In the genomic region with DNA sequence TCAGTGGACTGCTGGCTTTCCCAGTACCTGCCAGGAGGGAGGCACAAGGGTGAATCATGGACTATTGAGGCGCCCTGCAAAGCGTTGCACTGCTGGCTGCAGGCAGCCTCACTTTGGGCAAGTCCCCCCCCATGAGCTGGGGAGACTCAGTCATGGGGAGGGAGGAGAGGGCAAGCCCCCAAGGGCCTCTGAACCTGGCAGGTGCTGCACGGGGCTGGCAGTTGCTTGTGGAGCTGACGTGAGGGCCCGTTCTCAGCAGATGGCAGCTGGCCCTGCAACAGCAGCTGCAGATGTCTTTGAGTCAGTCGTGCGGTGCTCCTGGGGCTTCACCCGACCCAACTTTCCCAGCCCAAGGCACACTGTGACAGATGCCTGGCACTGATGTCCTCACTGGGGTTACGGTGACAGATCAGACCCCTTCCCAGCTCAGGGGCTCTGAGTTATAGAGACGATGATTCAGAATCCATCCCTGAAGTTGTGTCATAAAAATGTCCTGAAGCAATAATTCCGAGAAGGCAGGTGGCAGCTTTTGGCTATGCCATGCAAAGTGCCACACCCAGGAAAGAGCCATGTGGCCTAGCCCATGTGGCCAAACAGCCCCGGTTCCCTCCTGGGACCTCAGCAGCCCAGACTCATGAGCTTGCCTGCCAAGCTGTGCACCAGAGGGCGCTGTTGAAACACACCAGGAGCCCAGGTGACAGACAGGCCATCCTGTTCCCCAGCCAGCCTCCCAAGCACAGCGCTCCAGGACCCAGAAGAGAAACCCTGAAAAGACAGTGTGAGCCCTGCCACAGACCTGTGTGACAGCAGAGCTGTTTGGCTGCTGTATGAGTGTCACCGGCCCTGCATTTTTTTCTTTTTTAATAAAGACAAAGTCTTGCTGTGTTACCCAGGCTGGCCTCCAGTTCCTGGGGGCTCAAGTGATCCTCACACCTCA, we compare ENCODE assay signal across 1 cellular context.
A peak's percentile ranks its signal among the peaks of the same experiment; 100 is the strongest.
TF ChIP-seq lines count a peak whose summit lies in the region.

No MANE protein-coding gene starts in this region.

TF ChIP-seq in K562, 482 proteins besides CTCF, POLR2A, EP300 and RAD21 (continued from another document and continues in another):
- TF ChIP-seq, protein P1, sequence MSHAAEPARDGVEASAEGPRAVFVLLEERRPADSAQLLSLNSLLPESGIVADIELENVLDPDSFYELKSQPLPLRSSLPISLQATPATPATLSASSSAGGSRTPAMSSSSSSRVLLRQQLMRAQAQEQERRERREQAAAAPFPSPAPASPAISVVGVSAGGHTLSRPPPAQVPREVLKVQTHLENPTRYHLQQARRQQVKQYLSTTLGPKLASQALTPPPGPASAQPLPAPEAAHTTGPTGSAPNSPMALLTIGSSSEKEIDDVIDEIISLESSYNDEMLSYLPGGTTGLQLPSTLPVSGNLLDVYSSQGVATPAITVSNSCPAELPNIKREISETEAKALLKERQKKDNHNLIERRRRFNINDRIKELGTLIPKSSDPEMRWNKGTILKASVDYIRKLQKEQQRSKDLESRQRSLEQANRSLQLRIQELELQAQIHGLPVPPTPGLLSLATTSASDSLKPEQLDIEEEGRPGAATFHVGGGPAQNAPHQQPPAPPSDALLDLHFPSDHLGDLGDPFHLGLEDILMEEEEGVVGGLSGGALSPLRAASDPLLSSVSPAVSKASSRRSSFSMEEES (CRISPR knock-in tag; IDR thresholded peaks at IDR 0.05), result no peak
- no peak for TF ChIP-seq BCL6 (CRISPR knock-in tag; IDR thresholded peaks at IDR 0.05)
- TF ChIP-seq FOSL1 (tag; conservative IDR thresholded peaks at IDR 0.05), result no peak
- TF ChIP-seq, protein P2, sequence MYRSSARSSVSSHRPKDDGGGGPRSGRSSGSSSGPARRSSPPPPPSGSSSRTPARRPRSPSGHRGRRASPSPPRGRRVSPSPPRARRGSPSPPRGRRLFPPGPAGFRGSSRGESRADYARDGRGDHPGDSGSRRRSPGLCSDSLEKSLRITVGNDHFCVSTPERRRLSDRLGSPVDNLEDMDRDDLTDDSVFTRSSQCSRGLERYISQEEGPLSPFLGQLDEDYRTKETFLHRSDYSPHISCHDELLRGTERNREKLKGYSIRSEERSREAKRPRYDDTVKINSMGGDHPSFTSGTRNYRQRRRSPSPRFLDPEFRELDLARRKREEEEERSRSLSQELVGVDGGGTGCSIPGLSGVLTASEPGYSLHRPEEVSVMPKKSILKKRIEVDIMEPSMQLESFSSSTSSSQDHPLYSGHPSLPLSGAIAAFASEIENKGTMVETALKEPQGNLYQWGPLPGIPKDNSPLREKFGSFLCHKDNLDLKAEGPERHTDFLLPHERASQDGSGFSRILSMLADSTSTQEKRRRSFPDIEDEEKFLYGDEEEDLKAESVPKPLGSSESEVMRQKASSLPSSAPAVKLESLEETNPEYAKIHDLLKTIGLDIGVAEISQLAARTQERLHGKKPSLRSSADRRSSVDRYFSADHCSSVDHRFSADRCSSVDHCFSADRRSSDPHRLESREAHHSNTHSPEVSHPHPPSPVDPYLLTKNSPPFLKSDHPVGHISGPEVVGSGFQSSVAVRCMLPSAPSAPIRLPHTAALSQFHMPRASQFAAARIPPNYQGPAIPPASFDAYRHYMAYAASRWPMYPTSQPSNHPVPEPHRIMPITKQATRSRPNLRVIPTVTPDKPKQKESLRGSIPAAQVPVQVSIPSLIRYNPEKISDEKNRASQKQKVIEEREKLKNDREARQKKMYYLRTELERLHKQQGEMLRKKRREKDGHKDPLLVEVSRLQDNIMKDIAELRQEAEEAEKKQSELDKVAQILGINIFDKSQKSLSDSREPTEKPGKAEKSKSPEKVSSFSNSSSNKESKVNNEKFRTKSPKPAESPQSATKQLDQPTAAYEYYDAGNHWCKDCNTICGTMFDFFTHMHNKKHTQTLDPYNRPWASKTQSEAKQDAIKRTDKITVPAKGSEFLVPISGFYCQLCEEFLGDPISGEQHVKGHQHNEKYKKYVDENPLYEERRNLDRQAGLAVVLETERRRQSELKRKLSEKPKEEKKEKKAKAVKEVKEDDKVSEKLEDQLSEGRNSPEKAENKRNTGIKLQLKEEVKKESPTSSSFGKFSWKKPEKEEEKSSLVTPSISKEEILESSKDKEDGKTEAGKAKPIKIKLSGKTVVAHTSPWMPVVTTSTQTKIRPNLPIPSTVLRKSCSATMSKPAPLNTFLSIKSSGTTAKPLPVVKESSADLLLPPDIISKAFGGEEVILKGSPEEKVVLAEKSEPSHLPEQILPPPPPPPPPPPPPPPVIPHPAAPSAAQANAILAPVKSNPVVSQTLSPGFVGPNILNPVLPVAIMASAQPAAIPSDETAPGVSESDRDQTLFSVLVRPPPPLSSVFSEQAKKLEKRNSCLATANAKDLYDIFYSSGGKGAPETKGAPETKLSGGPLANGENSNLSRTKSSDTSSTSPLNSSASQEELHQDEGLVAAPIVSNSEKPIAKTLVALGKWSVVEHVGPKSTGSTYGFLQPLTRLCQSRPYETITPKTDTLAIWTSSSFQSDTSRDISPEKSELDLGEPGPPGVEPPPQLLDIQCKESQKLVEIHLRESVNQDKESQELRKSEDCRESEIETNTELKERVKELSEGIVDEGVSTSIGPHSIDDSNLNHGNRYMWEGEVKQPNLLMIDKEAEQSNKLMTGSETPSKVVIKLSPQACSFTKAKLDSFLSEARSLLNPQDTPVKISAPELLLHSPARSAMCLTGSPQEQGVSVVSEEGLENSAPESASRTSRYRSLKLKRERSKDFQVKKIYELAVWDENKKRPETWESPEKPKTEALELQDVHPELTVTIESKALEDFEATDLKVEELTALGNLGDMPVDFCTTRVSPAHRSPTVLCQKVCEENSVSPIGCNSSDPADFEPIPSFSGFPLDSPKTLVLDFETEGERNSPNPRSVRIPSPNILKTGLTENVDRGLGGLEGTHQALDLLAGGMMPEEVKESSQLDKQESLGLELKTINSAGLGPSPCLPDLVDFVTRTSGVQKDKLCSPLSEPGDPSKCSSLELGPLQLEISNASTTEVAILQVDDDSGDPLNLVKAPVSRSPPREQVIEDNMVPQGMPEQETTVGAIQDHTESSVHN (IDR thresholded peaks at IDR 0.05; ENCODE audit: borderline replicate concordance in 1 of 2, low read depth in 1 of 2), result no peak
- no peak for TF ChIP-seq TCF7L2 (IDR thresholded peaks at IDR 0.05; ENCODE audit: low read depth, low read length)
- no peak for TF ChIP-seq ZNF174 (CRISPR knock-in tag; IDR thresholded peaks at IDR 0.05)
- TF ChIP-seq TOE1 (IDR thresholded peaks at IDR 0.05; ENCODE audit: borderline replicate concordance), result no peak
- TF ChIP-seq TOE1 (CRISPR knock-in tag; IDR thresholded peaks at IDR 0.05; ENCODE audit: borderline replicate concordance, low read depth), result no peak
- TF ChIP-seq ILK (tag; IDR thresholded peaks at IDR 0.05; ENCODE audit: borderline replicate concordance, low read depth), result no peak
- TF ChIP-seq ZFPM2 (CRISPR knock-in tag; IDR thresholded peaks at IDR 0.05), result no peak
- no peak for TF ChIP-seq KDM1A (IDR thresholded peaks at IDR 0.05)
- TF ChIP-seq ZNF699 (CRISPR knock-in tag; IDR thresholded peaks at IDR 0.05; ENCODE audit: insufficient replicate concordance), result no peak
- no peak for TF ChIP-seq SRSF3 (IDR thresholded peaks at IDR 0.05; ENCODE audit: insufficient read depth, low read length)
- TF ChIP-seq, protein P3, sequence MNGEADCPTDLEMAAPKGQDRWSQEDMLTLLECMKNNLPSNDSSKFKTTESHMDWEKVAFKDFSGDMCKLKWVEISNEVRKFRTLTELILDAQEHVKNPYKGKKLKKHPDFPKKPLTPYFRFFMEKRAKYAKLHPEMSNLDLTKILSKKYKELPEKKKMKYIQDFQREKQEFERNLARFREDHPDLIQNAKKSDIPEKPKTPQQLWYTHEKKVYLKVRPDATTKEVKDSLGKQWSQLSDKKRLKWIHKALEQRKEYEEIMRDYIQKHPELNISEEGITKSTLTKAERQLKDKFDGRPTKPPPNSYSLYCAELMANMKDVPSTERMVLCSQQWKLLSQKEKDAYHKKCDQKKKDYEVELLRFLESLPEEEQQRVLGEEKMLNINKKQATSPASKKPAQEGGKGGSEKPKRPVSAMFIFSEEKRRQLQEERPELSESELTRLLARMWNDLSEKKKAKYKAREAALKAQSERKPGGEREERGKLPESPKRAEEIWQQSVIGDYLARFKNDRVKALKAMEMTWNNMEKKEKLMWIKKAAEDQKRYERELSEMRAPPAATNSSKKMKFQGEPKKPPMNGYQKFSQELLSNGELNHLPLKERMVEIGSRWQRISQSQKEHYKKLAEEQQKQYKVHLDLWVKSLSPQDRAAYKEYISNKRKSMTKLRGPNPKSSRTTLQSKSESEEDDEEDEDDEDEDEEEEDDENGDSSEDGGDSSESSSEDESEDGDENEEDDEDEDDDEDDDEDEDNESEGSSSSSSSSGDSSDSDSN (IDR thresholded peaks at IDR 0.05; ENCODE audit: borderline replicate concordance in 1 of 2, low read depth in 2 of 2, low read length in 2 of 2), result no peak
- TF ChIP-seq, protein P4, sequence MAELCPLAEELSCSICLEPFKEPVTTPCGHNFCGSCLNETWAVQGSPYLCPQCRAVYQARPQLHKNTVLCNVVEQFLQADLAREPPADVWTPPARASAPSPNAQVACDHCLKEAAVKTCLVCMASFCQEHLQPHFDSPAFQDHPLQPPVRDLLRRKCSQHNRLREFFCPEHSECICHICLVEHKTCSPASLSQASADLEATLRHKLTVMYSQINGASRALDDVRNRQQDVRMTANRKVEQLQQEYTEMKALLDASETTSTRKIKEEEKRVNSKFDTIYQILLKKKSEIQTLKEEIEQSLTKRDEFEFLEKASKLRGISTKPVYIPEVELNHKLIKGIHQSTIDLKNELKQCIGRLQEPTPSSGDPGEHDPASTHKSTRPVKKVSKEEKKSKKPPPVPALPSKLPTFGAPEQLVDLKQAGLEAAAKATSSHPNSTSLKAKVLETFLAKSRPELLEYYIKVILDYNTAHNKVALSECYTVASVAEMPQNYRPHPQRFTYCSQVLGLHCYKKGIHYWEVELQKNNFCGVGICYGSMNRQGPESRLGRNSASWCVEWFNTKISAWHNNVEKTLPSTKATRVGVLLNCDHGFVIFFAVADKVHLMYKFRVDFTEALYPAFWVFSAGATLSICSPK (IDR thresholded peaks at IDR 0.05; ENCODE audit: borderline replicate concordance), result no peak
- TF ChIP-seq SREBF1 (IDR thresholded peaks at IDR 0.05; ENCODE audit: borderline replicate concordance, low read depth, low read length), result no peak
- no peak for TF ChIP-seq XRCC4 (IDR thresholded peaks at IDR 0.05; ENCODE audit: extremely low read depth, insufficient read depth, insufficient read length)
- TF ChIP-seq NR2C1 (IDR thresholded peaks at IDR 0.05), result no peak
- no peak for TF ChIP-seq NR2C1 (tag; IDR thresholded peaks at IDR 0.05)
- no peak for TF ChIP-seq ZNF24 (IDR thresholded peaks at IDR 0.05)
- TF ChIP-seq ZBTB1 (CRISPR knock-in tag; IDR thresholded peaks at IDR 0.05; ENCODE audit: borderline replicate concordance, low read depth), result no peak
- TF ChIP-seq ESRRA (IDR thresholded peaks at IDR 0.05; ENCODE audit: borderline replicate concordance, low read depth), result no peak
- TF ChIP-seq, protein P5, sequence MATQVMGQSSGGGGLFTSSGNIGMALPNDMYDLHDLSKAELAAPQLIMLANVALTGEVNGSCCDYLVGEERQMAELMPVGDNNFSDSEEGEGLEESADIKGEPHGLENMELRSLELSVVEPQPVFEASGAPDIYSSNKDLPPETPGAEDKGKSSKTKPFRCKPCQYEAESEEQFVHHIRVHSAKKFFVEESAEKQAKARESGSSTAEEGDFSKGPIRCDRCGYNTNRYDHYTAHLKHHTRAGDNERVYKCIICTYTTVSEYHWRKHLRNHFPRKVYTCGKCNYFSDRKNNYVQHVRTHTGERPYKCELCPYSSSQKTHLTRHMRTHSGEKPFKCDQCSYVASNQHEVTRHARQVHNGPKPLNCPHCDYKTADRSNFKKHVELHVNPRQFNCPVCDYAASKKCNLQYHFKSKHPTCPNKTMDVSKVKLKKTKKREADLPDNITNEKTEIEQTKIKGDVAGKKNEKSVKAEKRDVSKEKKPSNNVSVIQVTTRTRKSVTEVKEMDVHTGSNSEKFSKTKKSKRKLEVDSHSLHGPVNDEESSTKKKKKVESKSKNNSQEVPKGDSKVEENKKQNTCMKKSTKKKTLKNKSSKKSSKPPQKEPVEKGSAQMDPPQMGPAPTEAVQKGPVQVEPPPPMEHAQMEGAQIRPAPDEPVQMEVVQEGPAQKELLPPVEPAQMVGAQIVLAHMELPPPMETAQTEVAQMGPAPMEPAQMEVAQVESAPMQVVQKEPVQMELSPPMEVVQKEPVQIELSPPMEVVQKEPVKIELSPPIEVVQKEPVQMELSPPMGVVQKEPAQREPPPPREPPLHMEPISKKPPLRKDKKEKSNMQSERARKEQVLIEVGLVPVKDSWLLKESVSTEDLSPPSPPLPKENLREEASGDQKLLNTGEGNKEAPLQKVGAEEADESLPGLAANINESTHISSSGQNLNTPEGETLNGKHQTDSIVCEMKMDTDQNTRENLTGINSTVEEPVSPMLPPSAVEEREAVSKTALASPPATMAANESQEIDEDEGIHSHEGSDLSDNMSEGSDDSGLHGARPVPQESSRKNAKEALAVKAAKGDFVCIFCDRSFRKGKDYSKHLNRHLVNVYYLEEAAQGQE (CRISPR knock-in tag; IDR thresholded peaks at IDR 0.05; ENCODE audit: low read depth), result no peak
- TF ChIP-seq FOS (IDR thresholded peaks at IDR 0.05; ENCODE audit: extremely low read depth, insufficient read length), result no peak
- TF ChIP-seq ZZZ3 (IDR thresholded peaks at IDR 0.05), result no peak
- TF ChIP-seq JUNB (CRISPR knock-in tag; conservative IDR thresholded peaks at IDR 0.05), result no peak
- TF ChIP-seq, protein P6, sequence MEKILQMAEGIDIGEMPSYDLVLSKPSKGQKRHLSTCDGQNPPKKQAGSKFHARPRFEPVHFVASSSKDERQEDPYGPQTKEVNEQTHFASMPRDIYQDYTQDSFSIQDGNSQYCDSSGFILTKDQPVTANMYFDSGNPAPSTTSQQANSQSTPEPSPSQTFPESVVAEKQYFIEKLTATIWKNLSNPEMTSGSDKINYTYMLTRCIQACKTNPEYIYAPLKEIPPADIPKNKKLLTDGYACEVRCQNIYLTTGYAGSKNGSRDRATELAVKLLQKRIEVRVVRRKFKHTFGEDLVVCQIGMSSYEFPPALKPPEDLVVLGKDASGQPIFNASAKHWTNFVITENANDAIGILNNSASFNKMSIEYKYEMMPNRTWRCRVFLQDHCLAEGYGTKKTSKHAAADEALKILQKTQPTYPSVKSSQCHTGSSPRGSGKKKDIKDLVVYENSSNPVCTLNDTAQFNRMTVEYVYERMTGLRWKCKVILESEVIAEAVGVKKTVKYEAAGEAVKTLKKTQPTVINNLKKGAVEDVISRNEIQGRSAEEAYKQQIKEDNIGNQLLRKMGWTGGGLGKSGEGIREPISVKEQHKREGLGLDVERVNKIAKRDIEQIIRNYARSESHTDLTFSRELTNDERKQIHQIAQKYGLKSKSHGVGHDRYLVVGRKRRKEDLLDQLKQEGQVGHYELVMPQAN (IDR thresholded peaks at IDR 0.05; ENCODE audit: borderline replicate concordance), result peak; percentile 44; the same call in 1 of the 2 replicates
- 0 out of 2 replicates have a peak, but pooled peaks have one; percentile 33 for TF ChIP-seq NBN (IDR thresholded peaks at IDR 0.05; ENCODE audit: low read depth)
- TF ChIP-seq SMARCB1 (IDR thresholded peaks at IDR 0.05; ENCODE audit: insufficient read length, low read depth), result no peak
- TF ChIP-seq ARNT (IDR thresholded peaks at IDR 0.05), result no peak
- TF ChIP-seq EZH2 (IDR thresholded peaks at IDR 0.05; ENCODE audit: borderline replicate concordance, low read depth, low read length), result no peak
- no peak for TF ChIP-seq MBD2 (IDR thresholded peaks at IDR 0.05; ENCODE audit: borderline replicate concordance, low read depth)
- peak in 1 of 2 experiments; percentile 44; a peak in 1 of 3 replicates for TF ChIP-seq CBX3 (IDR thresholded peaks at IDR 0.05; ENCODE audit: borderline replicate concordance in 1 of 2, low read length in 2 of 2)
- TF ChIP-seq NFIC (IDR thresholded peaks at IDR 0.05), result no peak
- no peak for TF ChIP-seq RBBP5 (IDR thresholded peaks at IDR 0.05; ENCODE audit: borderline replicate concordance, insufficient read depth, low read length, poor library complexity, severe bottlenecking)
- no peak for TF ChIP-seq LARP7 (IDR thresholded peaks at IDR 0.05)
- TF ChIP-seq BRCA1 (IDR thresholded peaks at IDR 0.05), result no peak
- no peak for TF ChIP-seq BRCA1 (CRISPR knock-in tag; IDR thresholded peaks at IDR 0.05)
- no peak for TF ChIP-seq FOXP1 (CRISPR knock-in tag; IDR thresholded peaks at IDR 0.05)
- no peak for TF ChIP-seq SETDB1 (IDR thresholded peaks at IDR 0.05; ENCODE audit: low read length)
- no peak for TF ChIP-seq TSC22D4 (tag; IDR thresholded peaks at IDR 0.05)
